ENCODE assay signal across 9 cellular contexts in the genomic region with DNA sequence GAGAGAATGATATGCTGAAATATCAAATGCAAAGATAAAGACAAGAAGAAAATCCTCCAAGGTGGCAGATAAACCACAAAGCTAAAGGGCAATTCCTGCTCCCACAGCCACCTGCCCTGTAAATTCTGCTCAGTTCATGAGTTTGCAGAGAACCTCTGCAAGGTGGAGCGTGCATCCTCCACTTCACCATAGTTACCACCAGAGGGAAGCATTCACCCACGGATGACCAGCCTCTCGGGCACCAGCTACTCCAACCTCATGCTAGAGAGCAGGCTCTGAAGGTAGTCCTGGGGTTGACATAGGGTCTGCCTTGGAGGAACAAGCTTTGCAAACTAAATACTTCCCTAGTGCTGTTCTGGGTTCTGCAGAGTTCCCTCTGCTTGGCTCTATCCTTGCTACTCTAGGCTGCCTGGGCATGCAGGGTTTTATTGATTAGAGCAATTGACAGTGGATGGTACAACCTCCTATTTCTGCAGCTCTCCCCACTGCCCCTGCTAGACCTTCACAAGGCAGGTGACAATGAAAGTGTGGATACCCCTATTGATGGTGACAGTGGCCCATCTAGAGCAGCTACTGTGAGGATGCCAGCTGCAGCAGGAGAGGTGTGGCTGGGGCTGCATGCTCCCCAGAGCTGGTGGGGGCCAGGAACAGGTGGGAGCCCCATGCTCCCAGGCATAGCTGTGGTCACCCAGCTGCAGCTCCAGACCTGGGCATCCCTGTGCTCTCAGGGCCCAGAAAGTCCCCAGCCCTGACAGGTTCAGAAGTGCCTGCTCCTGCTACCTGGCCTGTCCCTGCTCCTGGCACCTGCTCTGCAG. TPM values are rescaled to one million over a fixed set of nuclear protein-coding genes. Genes with fewer than 3 reads are reported as not detected.
A peak's percentile ranks its signal among the peaks of the same experiment; 100 is the strongest.
DNase-seq lines count a peak whose midpoint lies in the region; ATAC-seq and TF ChIP-seq lines count a peak whose summit lies in the region.
"Had no signal": no experiment of that assay in that cellular context is flagged by ENCODE, and none has a peak within 500 bp of the region (broad histone marks: within the 10 kb centered on the region; RNA-seq: fewer than 3 reads in every experiment).

No MANE protein-coding gene starts in this region.

- H3K9me3 Mint-ChIP-seq in activated naive CD4-positive, alpha-beta T cell treated with anti-CD3 and anti-CD28 coated beads, Interleukin-2, amount 50 U/mL, for 72 hours = no peaks in the 10 kb centered on the region

- H3K4me1 ChIP-seq in RWPE2 (ENCODE audit: insufficient read depth, poor library complexity, severe bottlenecking) (no peaks in the 10 kb centered on the region), prostate gland (replicated peaks) (no peaks in the 10 kb centered on the region)

- H3K27me3 ChIP-seq in RWPE2 (ENCODE audit: insufficient read depth, poor library complexity, severe bottlenecking) (no peaks in the 10 kb centered on the region), prostate gland (replicated peaks; ENCODE audit: insufficient read depth) (no peaks in the 10 kb centered on the region)

- no peaks in the 10 kb centered on the region for H3K36me3 Mint-ChIP-seq in activated naive CD4-positive, alpha-beta T cell treated with anti-CD3 and anti-CD28 coated beads, Interleukin-2, amount 50 U/mL, for 72 hours

- no peak overlapping the region for H3K4me3 ChIP-seq in RWPE2 (ENCODE audit: severe bottlenecking)
- no peak overlapping the region for H3K4me3 ChIP-seq in prostate gland

- 0% methylated on average over 3 of the region's 3 CpGs for WGBS in prostate gland

- no peak for TF ChIP-seq POLR2A in prostate gland (IDR thresholded peaks at IDR 0.05)

- DNase-seq in C1 segment of cervical spinal cord (lab: John Stamatoyannopoulos, UW) (peak in 12 of 14 donors; percentile 13 to 55 (median 34)), HK-2 (ENCODE audit: unreplicated experiment) (peak; percentile 47), RWPE2 (ENCODE audit: low spot score) (no peak), Right ventricle myocardium superior (peak; percentile 50), prostate gland (ENCODE audit: low spot score) (peak; percentile 69)
- DNase-seq in activated naive CD4-positive, alpha-beta T cell treated with anti-CD3 and anti-CD28 coated beads, Interleukin-2, amount 50 U/mL, for 72 hours (ENCODE audit: low spot score in 2 of 2) = peak in 1 of 2 donors; percentile 53

- no peaks in the 10 kb centered on the region for H3K9me3 ChIP-seq in RWPE2 (ENCODE audit: severe bottlenecking)
- no peaks in the 10 kb centered on the region for H3K9me3 ChIP-seq in prostate gland

- no peak overlapping the region for H3K27ac ChIP-seq in RWPE2 (ENCODE audit: poor library complexity, severe bottlenecking)
- no peak overlapping the region for H3K27ac ChIP-seq in prostate gland

- H3K27ac Mint-ChIP-seq in activated naive CD4-positive, alpha-beta T cell treated with anti-CD3 and anti-CD28 coated beads, Interleukin-2, amount 50 U/mL, for 72 hours = no peak overlapping the region

- intact Hi-C loops in Right ventricle myocardium superior (cut with DNase I) (loop anchor here (5.0 kb wide), 2 partner anchors 35 to 60 kb away; no protein-coding TSS in a partner anchor), prostate gland (cut with DNase I) (loop anchor here (5.0 kb wide), 2 partner anchors 45 to 60 kb away; no protein-coding TSS in a partner anchor)

- ATAC-seq in GM18873 (IDR thresholded peaks at IDR 0.05; ENCODE audit: low FRiP score, unreplicated experiment) = peak; percentile 64
- ATAC-seq in RWPE2 (ENCODE audit: low read depth) = peak; percentile 97
- ATAC-seq in activated naive CD4-positive, alpha-beta T cell treated with anti-CD3 and anti-CD28 coated beads, Interleukin-2, amount 50 U/mL, for 72 hours = peak; percentile 81 to 83
- peak; percentile 96 for ATAC-seq in Right ventricle myocardium superior (ENCODE audit: poor library complexity)
- no peak for ATAC-seq in HG03342 (IDR thresholded peaks at IDR 0.05; ENCODE audit: unreplicated experiment)

- peak; percentile 76 for TF ChIP-seq CTCF in RWPE2 (IDR thresholded peaks at IDR 0.05; ENCODE audit: poor library complexity, severe bottlenecking)
- TF ChIP-seq CTCF in prostate gland (IDR thresholded peaks at IDR 0.05) = peak; percentile 44 to 89 (median 88)

- H3K36me3 ChIP-seq in RWPE2 (ENCODE audit: low read depth) (no peaks in the 10 kb centered on the region), prostate gland (no peaks in the 10 kb centered on the region)

RNA-seq across cellular contexts. Expression of gene GGTLC1, which starts 51.1 kb away (rescaled TPM):
- total RNA-seq in activated naive CD4-positive, alpha-beta T cell treated with anti-CD3 and anti-CD28 coated beads, Interleukin-2, amount 50 U/mL, for 72 hours = not detected
- total RNA-seq in Right ventricle myocardium superior (not detected), prostate gland (not detected)
- total RNA-seq: urinary bladder had no signal

RNA-seq across cellular contexts. Expression of gene CST5, which starts 58.0 kb away (rescaled TPM):
- total RNA-seq in activated naive CD4-positive, alpha-beta T cell treated with anti-CD3 and anti-CD28 coated beads, Interleukin-2, amount 50 U/mL, for 72 hours = not detected
- total RNA-seq in Right ventricle myocardium superior = not detected
- not detected for total RNA-seq in prostate gland
- total RNA-seq: urinary bladder had no signal
